ENCODE assay signal across 8 cellular contexts in the genomic region with DNA sequence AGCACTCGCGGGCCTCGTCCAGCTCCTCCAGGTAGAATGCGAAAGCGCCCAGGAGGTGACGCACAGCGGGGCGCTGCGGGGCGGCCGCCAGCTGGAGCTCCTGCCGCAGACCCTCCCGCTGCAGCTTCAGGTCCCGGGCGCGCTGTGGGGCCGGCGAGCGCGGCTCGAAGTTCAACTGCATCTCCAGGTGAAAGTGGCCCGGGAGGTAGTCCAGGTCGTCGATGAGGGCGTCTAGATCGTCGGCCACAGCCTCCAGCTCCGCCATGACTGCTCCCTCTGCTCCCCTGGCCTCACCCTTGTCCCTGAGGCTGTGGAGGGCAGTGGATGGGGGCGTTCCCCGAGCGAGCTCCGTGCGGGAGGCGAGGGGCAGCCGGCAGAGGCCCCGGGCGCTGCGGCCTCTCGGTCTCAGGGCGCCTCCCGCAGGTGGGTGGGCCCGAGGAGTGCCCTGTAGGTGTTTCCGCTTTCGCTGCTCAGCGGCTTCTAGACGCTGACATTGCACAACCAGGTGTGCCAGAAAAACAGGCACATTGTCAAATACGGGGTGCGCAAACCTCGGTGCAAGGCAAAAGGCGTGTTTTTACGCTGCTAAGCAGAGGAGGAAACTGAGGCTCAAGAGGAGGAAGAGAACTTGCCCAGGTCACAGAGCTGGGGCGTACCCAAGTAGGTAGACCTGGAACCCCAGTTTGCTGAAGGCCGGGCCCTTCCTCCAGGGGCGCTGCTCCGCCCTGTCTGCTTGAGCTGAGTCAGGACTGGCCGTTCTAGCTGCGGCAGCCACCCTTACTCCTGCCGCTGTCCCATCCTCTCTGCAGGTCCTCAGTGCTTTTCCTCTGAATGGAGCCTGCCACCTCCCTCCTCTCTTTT. TPM values are rescaled to one million over a fixed set of nuclear protein-coding genes. Genes with fewer than 3 reads are reported as not detected.
A peak's percentile ranks its signal among the peaks of the same experiment; 100 is the strongest.
DNase-seq lines count a peak whose midpoint lies in the region; ATAC-seq lines count a peak whose summit lies in the region.

A gene (minus strand): TSS at position 425 of the 861 bp plus-strand sequence. CDS start 160 bp downstream, at position 265.

- peak; percentile 80 for ATAC-seq in GM21381 (IDR thresholded peaks at IDR 0.05; ENCODE audit: unreplicated experiment)
- ATAC-seq in stimulated activated effector memory CD8-positive, alpha-beta T cell treated with anti-CD3 and anti-CD28 coated beads, Interleukin-12 subunit alpha, Interleukin-12 subunit beta, amount 100 ng/mL, for 72 hours, result peak; percentile 68

- peaks cover 6% of the 10 kb centered on the region for H3K36me3 Mint-ChIP-seq in stimulated activated effector memory CD8-positive, alpha-beta T cell treated with anti-CD3 and anti-CD28 coated beads, Interleukin-12 subunit alpha, Interleukin-12 subunit beta, amount 100 ng/mL, for 72 hours

- H3K4me1 Mint-ChIP-seq in stimulated activated effector memory CD8-positive, alpha-beta T cell treated with anti-CD3 and anti-CD28 coated beads, Interleukin-12 subunit alpha, Interleukin-12 subunit beta, amount 100 ng/mL, for 72 hours, result peaks cover 80% of the 10 kb centered on the region

- peak within 1 kb of the TSS; percentile 59 for H3K4me3 ChIP-seq in HUES6 (ENCODE audit: low read depth, low read length)

- H3K36me3 ChIP-seq in HUES6 (ENCODE audit: control insufficient read depth, insufficient read depth, low read length), result no peaks in the 10 kb centered on the region

- H3K27me3 ChIP-seq in HUES6 (ENCODE audit: control insufficient read depth, insufficient read depth, low read length), result peaks cover 32% of the 10 kb centered on the region

- H3K4me3 Mint-ChIP-seq in stimulated activated effector memory CD8-positive, alpha-beta T cell treated with anti-CD3 and anti-CD28 coated beads, Interleukin-12 subunit alpha, Interleukin-12 subunit beta, amount 100 ng/mL, for 72 hours, result peak within 1 kb of the TSS; percentile 82

- H3K4me1 ChIP-seq in HUES6 (ENCODE audit: control insufficient read depth, insufficient read depth, low read length), result peaks cover 13% of the 10 kb centered on the region; the same call in 1 of the 2 replicates

- H3K9me3 Mint-ChIP-seq in stimulated activated effector memory CD8-positive, alpha-beta T cell treated with anti-CD3 and anti-CD28 coated beads, Interleukin-12 subunit alpha, Interleukin-12 subunit beta, amount 100 ng/mL, for 72 hours, result no peaks in the 10 kb centered on the region

- H3K27ac Mint-ChIP-seq in stimulated activated effector memory CD8-positive, alpha-beta T cell treated with anti-CD3 and anti-CD28 coated beads, Interleukin-12 subunit alpha, Interleukin-12 subunit beta, amount 100 ng/mL, for 72 hours, result peak within 1 kb of the TSS; percentile 99

- no peaks in the 10 kb centered on the region for H3K9me3 ChIP-seq in HUES6 (ENCODE audit: control insufficient read depth, insufficient read depth, low read depth, low read length)

- DNase-seq in COLO668 (lab: John Stamatoyannopoulos, UW; ENCODE audit: unreplicated experiment) (peak; percentile 83), dermis blood vessel endothelial cell (peak; percentile 14), mucosa of gallbladder (ENCODE audit: low spot score) (peak; percentile 69), putamen (ENCODE audit: low spot score) (no peak)
- DNase-seq in activated CD4-positive, alpha-beta T cell treated with anti-CD3 and anti-CD28 coated beads for 24 hours (ENCODE audit: low read depth in 2 of 2), result peak; percentile 47 to 51
- DNase-seq in stimulated activated effector memory CD8-positive, alpha-beta T cell treated with anti-CD3 and anti-CD28 coated beads, Interleukin-12 subunit alpha, Interleukin-12 subunit beta, amount 100 ng/mL, for 72 hours (ENCODE audit: low spot score in 2 of 2), result peak; percentile 53 to 86

- no peak within 1 kb of the TSS for H3K27ac ChIP-seq in HUES6 (ENCODE audit: low read depth, low read length)

- H3K9ac ChIP-seq in HUES6 (ENCODE audit: low read length), result no peak within 1 kb of the TSS

RNA-seq across cellular contexts. Expression of the gene that starts here (rescaled TPM):
- total RNA-seq in dermis blood vessel endothelial cell, result 0.17 TPM in 1 of 2 replicates, not detected in the other
- 24.9 TPM for total RNA-seq in mucosa of gallbladder

Comparison
In these comparisons a context has a peak if more than half of its experiments do, and no peak if none do; other contexts are left out.
1. RNA of the gene that starts here (total RNA-seq): 24.9 TPM in mucosa of gallbladder (single experiment); 0.17 TPM in dermis blood vessel endothelial cell; every median in the first group is over 10 times any median in the second.
2. Peak in DNase-seq in dermis blood vessel endothelial cell; RNA of the gene not detected or under 1 TPM.